Comparison of ENCODE assay signal across 8 cellular contexts in the genomic region with DNA sequence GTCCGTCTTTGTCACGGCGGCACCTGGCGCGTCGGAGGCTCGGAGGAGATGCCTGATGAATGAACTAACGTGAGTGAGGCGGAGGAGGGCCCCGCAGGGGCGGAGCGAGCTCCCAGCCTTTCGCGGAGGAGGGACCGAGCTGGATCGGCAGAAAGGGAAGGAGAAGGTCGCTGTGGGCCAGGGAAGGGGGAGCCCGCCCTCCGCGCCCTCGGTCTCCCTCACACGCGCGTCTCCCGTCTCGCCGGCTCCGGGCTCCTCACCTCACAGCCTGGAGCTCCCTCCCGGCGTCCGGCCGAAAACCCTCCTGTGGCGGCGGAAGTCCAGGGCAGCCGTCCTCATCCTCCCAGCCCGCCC. TPM values are rescaled to one million over a fixed set of nuclear protein-coding genes. Genes with fewer than 3 reads are reported as not detected.
DNase-seq lines count a peak whose midpoint lies in the region; ATAC-seq and TF ChIP-seq lines count a peak whose summit lies in the region.

No MANE protein-coding gene starts in this region.

- H3K9me3 Mint-ChIP-seq in immature natural killer cell = no peaks in the 10 kb centered on the region

- H3K4me1 Mint-ChIP-seq in immature natural killer cell = peaks cover 20% of the 10 kb centered on the region in 2 donors

- no peak for TF ChIP-seq CTCF in VCaP (conservative IDR thresholded peaks at IDR 0.05)

- in situ Hi-C loops in T47D (cut with HindIII; ENCODE audit: low pct_unique_long_range_greater_than_20kb, low sequenced_read_pairs) = no loop called here

- peaks cover 4 to 8% (median 5%) of the 10 kb centered on the region in 3 donors for H3K36me3 Mint-ChIP-seq in immature natural killer cell

- peak overlapping the region; percentile 83 for H3K27ac ChIP-seq in VCaP

- H3K27ac Mint-ChIP-seq in immature natural killer cell = peak overlapping the region in 5 of 6 donors; percentile 24 to 86 (median 74)

- H3K4me3 Mint-ChIP-seq in immature natural killer cell = peak overlapping the region; percentile 90 to 95 (median 92)

- ATAC-seq in HG02938 (IDR thresholded peaks at IDR 0.05; ENCODE audit: unreplicated experiment) = peak; percentile 48

- peaks cover 0 to 5% (median 4%) of the 10 kb centered on the region in 3 donors for H3K27me3 Mint-ChIP-seq in immature natural killer cell (ENCODE audit: low read depth in 3 of 3)

- peak; percentile 32 for DNase-seq in NCI-H2029 (lab: John Stamatoyannopoulos, UW)
- no peak for DNase-seq in NCI-H2029 treated with DMSO at 0.1 percent for 48 hours (lab: John Stamatoyannopoulos, UW)
- DNase-seq in NCI-H1930 (lab: John Stamatoyannopoulos, UW) = peak; percentile 52 to 72
- peak; percentile 87 to 98 for DNase-seq in T47D (ENCODE audit: low read depth in 1 of 2, low spot score in 1 of 2)
- DNase-seq in immature natural killer cell = peak; percentile 45 to 56 (median 51)
- DNase-seq in stimulated activated CD4-positive, alpha-beta T cell treated with anti-CD3 and anti-CD28 coated beads, Interleukin-12 subunit alpha, Interleukin-12 subunit beta, amount 100 ng/mL, for 24 hours (ENCODE audit: low read depth in 2 of 2) = peak; percentile 55 to 69

RNA-seq across cellular contexts. Expression of gene ZNF496, which starts 0.5 kb away (rescaled TPM):
- polyA plus RNA-seq in immature natural killer cell = 10 to 100 TPM in 2 of 3 donors, 1 to 10 TPM in 1; 2.7 to 11.0 (median 10.5) TPM
